21 cellular contexts compared by ENCODE assay signal in genomic region chr2:171675810-171676345, GRCh38. TPM values are rescaled to one million over a fixed set of nuclear protein-coding genes. Genes with fewer than 3 reads are reported as not detected.
A peak's percentile ranks its signal among the peaks of the same experiment; 100 is the strongest.
DNase-seq lines count a peak whose midpoint lies in the region; ATAC-seq, FAIRE-seq and TF ChIP-seq lines count a peak whose summit lies in the region.
"Had no signal": no experiment of that assay in that cellular context is flagged by ENCODE, and none has a peak within 500 bp of the region (broad histone marks: within the 10 kb centered on the region; RNA-seq: fewer than 3 reads in every experiment).

No MANE protein-coding gene starts in this region.

- DNase-seq in Caco-2 (peak; percentile 43 to 46), NCI-H146 (lab: John Stamatoyannopoulos, UW) (peak; percentile 73), K562 (ENCODE audit: extremely low read depth in 1 of 4, low spot score in 3 of 4) (no peak), neural progenitor cell (ENCODE audit: low spot score) (peak; percentile 31), A172 (ENCODE audit: low spot score) (no peak)
- DNase-seq in activated T-cell treated with anti-CD3 and anti-CD28 coated beads, Interleukin-2, amount 50 U/mL, for 4 hours, result no peak
- DNase-seq: CD4-positive, alpha-beta T cell; DMS153; H9; IMR-90; NCI-H187; NCI-H2107; NCI-H226; NCI-H510A treated with DMSO at 0.1 percent for 48 hours; NCI-H82; SJCRH30; T-helper 1 cell had no signal

- H3K4me3 Mint-ChIP-seq in Caco-2 (ENCODE audit: unreplicated experiment), result no peak overlapping the region
- H3K4me3 Mint-ChIP-seq in neural progenitor cell, result no peak overlapping the region
- H3K4me3 Mint-ChIP-seq in activated T-cell treated with anti-CD3 and anti-CD28 coated beads, Interleukin-2, amount 50 U/mL, for 4 hours, result no peak overlapping the region
- H3K4me3 Mint-ChIP-seq: CD4-positive, alpha-beta T cell; H9 had no signal

- CTCF ChIA-PET in Caco-2 (lab: Charles Lee) (no interaction called here), K562 (lab: Yijun Ruan, JAX; ENCODE audit: low intra/inter-chr PET ratio) (no interaction called here)

- H3K9ac ChIP-seq in K562 (ENCODE audit: insufficient read depth in 1 of 2, low read depth in 2 of 2, low read length in 2 of 2) (no peak overlapping the region), neural progenitor cell (no peak overlapping the region)

- H3K36me3 Mint-ChIP-seq in Caco-2 (ENCODE audit: insufficient read depth, unreplicated experiment) (peaks cover 6% of the 10 kb centered on the region), neural progenitor cell (no peaks in the 10 kb centered on the region)
- no peaks in the 10 kb centered on the region for H3K36me3 Mint-ChIP-seq in activated T-cell treated with anti-CD3 and anti-CD28 coated beads, Interleukin-2, amount 50 U/mL, for 4 hours (ENCODE audit: insufficient read depth)

- no peak for TF ChIP-seq EP300 in K562 (IDR thresholded peaks at IDR 0.05; ENCODE audit: low read length)

- H3K9me3 ChIP-seq in Caco-2 (no peaks in the 10 kb centered on the region), K562 (replicated peaks; ENCODE audit: control insufficient read depth, insufficient read depth, low read depth, low read length) (no peaks in the 10 kb centered on the region), neural progenitor cell (ENCODE audit: low read depth) (no peaks in the 10 kb centered on the region)
- H3K9me3 ChIP-seq: A549, SJCRH30 had no signal

- POLR2A ChIA-PET in Caco-2 (lab: Charles Lee), result interaction anchor here (0.5 kb wide), 1 partner anchor 56 kb away, joined by 3 read pairs; no protein-coding TSS in a partner anchor
- POLR2A ChIA-PET in K562 (lab: Yijun Ruan, JAX), result interaction anchor here (0.6 to 1.2 kb wide), 5 partner anchors 9 to 107 kb away, joined by 3 to 5 read pairs (median 4); no protein-coding TSS in a partner anchor

- H3K27ac ChIP-seq in K562 (ENCODE audit: extremely low read depth, low read depth, low read length) (no peak overlapping the region), neural progenitor cell (peak overlapping the region; percentile 5)
- H3K27ac ChIP-seq: A549, SJCRH30 had no signal

- BruUV-seq in Caco-2 (replicated peaks; lab: Mats Ljungman, UMichigan), result no TSS peak
- no TSS peak for BruUV-seq in K562 (replicated peaks; lab: Mats Ljungman, UMichigan)

- H3K27me3 ChIP-seq in Caco-2 (replicated peaks; ENCODE audit: control insufficient read depth, insufficient read depth, low read length), result no peaks in the 10 kb centered on the region
- H3K27me3 ChIP-seq in K562 (ENCODE audit: control insufficient read depth in 2 of 2, insufficient read depth in 2 of 2, low read length in 2 of 2), result peaks cover 10 to 13% of the 10 kb centered on the region in 2 experiments; a peak in 4 of 5 replicates
- H3K27me3 ChIP-seq in neural progenitor cell, result no peaks in the 10 kb centered on the region
- H3K27me3 ChIP-seq: SJCRH30 had no signal

- H3K4me1 Mint-ChIP-seq in Caco-2 (ENCODE audit: low read depth, unreplicated experiment) (peaks cover 10% of the 10 kb centered on the region), neural progenitor cell (no peaks in the 10 kb centered on the region)
- no peaks in the 10 kb centered on the region for H3K4me1 Mint-ChIP-seq in activated T-cell treated with anti-CD3 and anti-CD28 coated beads, Interleukin-2, amount 50 U/mL, for 4 hours (ENCODE audit: low read depth)

- no peaks in the 10 kb centered on the region for H3K9me1 ChIP-seq in K562 (ENCODE audit: control insufficient read depth, insufficient read depth, low read length)

- H3K4me1 ChIP-seq in Caco-2, result peaks cover 15% of the 10 kb centered on the region; the same call in 1 of the 2 replicates
- no peaks in the 10 kb centered on the region; a peak in 1 of 5 replicates for H3K4me1 ChIP-seq in K562 (replicated peaks in 1 of 2; ENCODE audit: control insufficient read depth in 2 of 2, insufficient read depth in 2 of 2, low read length in 2 of 2)
- peaks cover 19% of the 10 kb centered on the region for H3K4me1 ChIP-seq in neural progenitor cell
- H3K4me1 ChIP-seq: A549, SJCRH30 had no signal

- no peaks in the 10 kb centered on the region for H3K79me2 ChIP-seq in K562 (ENCODE audit: control insufficient read depth, insufficient read depth, low read length)
- no peaks in the 10 kb centered on the region for H3K79me2 ChIP-seq in neural progenitor cell (ENCODE audit: low read depth)

- H3K4me3 ChIP-seq in Caco-2 (ENCODE audit: low read depth, low read length) (no peak overlapping the region), K562 (no peak overlapping the region), neural progenitor cell (no peak overlapping the region)
- H3K4me3 ChIP-seq: A549, SJCRH30 had no signal

- H3K36me3 ChIP-seq in Caco-2 (ENCODE audit: control insufficient read depth, insufficient read depth, low read length) (no peaks in the 10 kb centered on the region), K562 (ENCODE audit: control insufficient read depth, insufficient read depth, low read length) (no peaks in the 10 kb centered on the region), neural progenitor cell (no peaks in the 10 kb centered on the region)
- H3K36me3 ChIP-seq: SJCRH30 had no signal

- WGBS in K562 (ENCODE audit: insufficient coverage, low coverage, missing lambda C conversion rate), result 19% methylated on average over 7 of the region's 7 CpGs

- in situ Hi-C loops in K562 (cut with MboI), result no loop called here

- no peak for TF ChIP-seq POLR2A in K562 (conservative IDR thresholded peaks at IDR 0.05)

- peak overlapping the region; percentile 68 for H3K27ac Mint-ChIP-seq in Caco-2 (ENCODE audit: unreplicated experiment)
- H3K27ac Mint-ChIP-seq in neural progenitor cell, result no peak overlapping the region
- H3K27ac Mint-ChIP-seq: CD4-positive, alpha-beta T cell; H9 had no signal

- no peak for TF ChIP-seq RAD21 in K562 (CRISPR knock-in tag; conservative IDR thresholded peaks at IDR 0.05 in 1 of 2, IDR thresholded peaks at IDR 0.05 in 1 of 2)

- H3K4me2 ChIP-seq in K562 (ENCODE audit: insufficient read depth, low read length) (no peak overlapping the region), neural progenitor cell (peak overlapping the region; percentile 21)
- H3K4me2 ChIP-seq: A549 had no signal

- H2AFZ ChIP-seq in K562 (ENCODE audit: low read depth, low read length), result peak overlapping the region; percentile 22; the same call in 1 of the 2 replicates
- no peak overlapping the region for H2AFZ ChIP-seq in neural progenitor cell (replicated peaks)

- H3K27me3 Mint-ChIP-seq in Caco-2 (ENCODE audit: insufficient read depth, unreplicated experiment) (peaks cover 6% of the 10 kb centered on the region), neural progenitor cell (ENCODE audit: insufficient read depth, low read depth) (peaks cover 3% of the 10 kb centered on the region)
- peaks cover 8% of the 10 kb centered on the region for H3K27me3 Mint-ChIP-seq in activated T-cell treated with anti-CD3 and anti-CD28 coated beads, Interleukin-2, amount 50 U/mL, for 4 hours (ENCODE audit: low read depth)

- intact Hi-C loops in Caco-2 (cut with micrococcal nuclease; ENCODE audit: unreplicated experiment), result no loop called here
- intact Hi-C loops in K562 (cut with micrococcal nuclease), result no loop called here

- ATAC-seq in K562 (peak; percentile 59), HG02798 (IDR thresholded peaks at IDR 0.05; ENCODE audit: poor library complexity, unreplicated experiment) (no peak)
- ATAC-seq in activated T-cell treated with anti-CD3 and anti-CD28 coated beads, Interleukin-2, amount 50 U/mL, for 4 hours, result no peak
- ATAC-seq: A549, Panc1 had no signal

- no peak for TF ChIP-seq CTCF in Caco-2 (IDR thresholded peaks at IDR 0.05; ENCODE audit: insufficient read depth in 1 of 2, low read depth in 1 of 2, low read length in 1 of 2, severe bottlenecking in 1 of 2, unreplicated experiment in 1 of 2)
- no peak for TF ChIP-seq CTCF in K562 (IDR thresholded peaks at IDR 0.05 in 2 of 3, conservative IDR thresholded peaks at IDR 0.05 in 1 of 3; ENCODE audit: insufficient read depth in 2 of 3, low read depth in 1 of 3, low read length in 3 of 3)
- no peak for TF ChIP-seq CTCF in neural progenitor cell (IDR thresholded peaks at IDR 0.05)

- no peak for FAIRE-seq in K562 (lab: Jason Lieb, UNC)
- FAIRE-seq: A549, HTR-8/SVneo had no signal

- H3K9me3 Mint-ChIP-seq in Caco-2 (ENCODE audit: unreplicated experiment), result peaks cover 19% of the 10 kb centered on the region
- H3K9me3 Mint-ChIP-seq in neural progenitor cell, result no peaks in the 10 kb centered on the region
- no peaks in the 10 kb centered on the region for H3K9me3 Mint-ChIP-seq in activated T-cell treated with anti-CD3 and anti-CD28 coated beads, Interleukin-2, amount 50 U/mL, for 4 hours
- H3K9me3 Mint-ChIP-seq: CD4-positive, alpha-beta T cell; H9 had no signal

- H4K20me1 ChIP-seq in K562 (replicated peaks; ENCODE audit: control insufficient read depth, insufficient read depth, low read length) (no peaks in the 10 kb centered on the region), neural progenitor cell (ENCODE audit: low read depth) (no peaks in the 10 kb centered on the region)

- peaks cover 10% of the 10 kb centered on the region for H3F3A ChIP-seq in neural progenitor cell (ENCODE audit: low read depth)

TF ChIP-seq in K562, 482 proteins besides CTCF, POLR2A, EP300 and RAD21 (continues in another document):
- no peak for TF ChIP-seq MTA2 (IDR thresholded peaks at IDR 0.05; ENCODE audit: low read depth)

RNA-seq across cellular contexts. Expression of gene DYNC1I2, which starts 11.4 kb away (rescaled TPM):
- total RNA-seq in Caco-2 (2022), result 62.9 and 69.6 TPM in 2 replicates
- total RNA-seq in K562 (2011; cell fraction: chromatin; rRNA removed; ENCODE audit: low replicate concordance), result 58.6 and 179 TPM in 2 replicates
- total RNA-seq in K562 (2011; cell fraction: nucleolus; rRNA removed), result 21.5 and 32.2 TPM in 2 replicates
- total RNA-seq in K562 (2011; cell fraction: nucleoplasm; rRNA removed), result 77.0 and 104 TPM in 2 replicates
- 62.8 and 66.3 TPM in 2 replicates for total RNA-seq in K562 (2014; rRNA removed)
- total RNA-seq in K562 (2014; rRNA removed; fragmentation: Illumina TruSeq; extraction: Trizol), result 100 and 115 TPM in 2 replicates
- 94.8 and 114 TPM in 2 replicates for total RNA-seq in K562 (2015; rRNA removed; fragmentation: Illumina TruSeq; extraction: Trizol)
- total RNA-seq in K562 (2021), result 72.3 and 75.6 TPM in 2 replicates
- polyA plus RNA-seq in K562 (2011; rRNA removed), result 148 and 204 TPM in 2 replicates
- polyA plus RNA-seq in K562 (2011; cell fraction: cytosol; rRNA removed), result 55.3 and 108 TPM in 2 replicates
- polyA plus RNA-seq in K562 (2011; cell fraction: nucleus; rRNA removed), result 34.0 and 59.2 TPM in 2 replicates
- 72.1 and 73.6 TPM in 2 replicates for polyA plus RNA-seq in K562 (2012)
- 110 and 132 TPM in 2 replicates for polyA plus RNA-seq in K562 (2014; fragmentation: Illumina TruSeq; extraction: Trizol)
- 100 to 1,000 TPM in 1 of 2 experiments, 10 to 100 TPM in 1; 59.1 to 119 TPM for polyA plus RNA-seq in K562 (2014; fragmentation: Nextera tagmentation; extraction: Ambion mirVana)
- 83.2 and 87.1 TPM in 2 replicates for polyA plus RNA-seq in K562 (2014; rRNA removed)
- polyA minus RNA-seq in K562 (2011; rRNA and poly(A)+ RNA removed), result 200 and 209 TPM in 2 replicates
- polyA minus RNA-seq in K562 (2011; cell fraction: cytosol; rRNA and poly(A)+ RNA removed), result 38.0 and 49.1 TPM in 2 replicates
- 45.2 and 79.6 TPM in 2 replicates for polyA minus RNA-seq in K562 (2011; cell fraction: nucleus; rRNA and poly(A)+ RNA removed)
- 115 and 174 TPM in 2 replicates for total RNA-seq in neural progenitor cell (ENCODE audit: low replicate concordance)
- 10 to 100 TPM; 37.3 to 43.2 (median 41.1) TPM for total RNA-seq in activated T-cell treated with anti-CD3 and anti-CD28 coated beads, Interleukin-2, amount 50 U/mL, for 4 hours
- total RNA-seq in A172 (2014; rRNA removed; shearing (Covaris generic)), result 154 and 181 TPM in 2 replicates

Comparison
In these comparisons a context has a peak if more than half of its experiments do, and no peak if none do; other contexts are left out.
1. DNase-seq: peak in Caco-2 (2 of 2), NCI-H146 (single experiment) and neural progenitor cell (single experiment); none in K562 (0 of 4), activated T-cell treated with anti-CD3 and anti-CD28 coated beads, Interleukin-2, amount 50 U/mL, for 4 hours (single experiment) and A172 (single experiment).